Comparison of ENCODE assay signal across 20 cellular contexts in genomic region chr11:78773503-78773902, GRCh38.
"Had no signal": no experiment of that assay in that cellular context is flagged by ENCODE, and none has a peak within 500 bp of the region (broad histone marks: within the 10 kb centered on the region; RNA-seq: fewer than 3 reads in every experiment).

No MANE protein-coding gene starts in this region.

- DNase-seq: natural killer cell; occipital lobe; ovary; posterior cingulate gyrus; psoas muscle; right cardiac atrium; right lobe of liver; sigmoid colon; small intestine; stimulated activated CD4-positive, alpha-beta T cell treated with anti-CD3 and anti-CD28 coated beads, Interleukin-15, amount 100 ng/mL, for 24 hours; stimulated activated CD4-positive, alpha-beta T cell treated with anti-CD3 and anti-CD28 coated beads, Interleukin-2, amount 100 ng/mL, for 24 hours; stimulated activated CD4-positive, alpha-beta T cell treated with anti-CD3 and anti-CD28 coated beads, Interleukin-2, amount 100 ng/mL, for 48 hours; stimulated activated CD4-positive, alpha-beta T cell treated with anti-CD3 and anti-CD28 coated beads, Interleukin-4, amount 100 ng/mL, for 24 hours; stimulated activated naive B cell treated with anti-CD40 and anti-IgM and Interleukin-4, amounts not matched to agents 10 μg/mL and 1 μg/mL and 100 μg/mL, for 72 hours; stimulated activated naive CD4-positive, alpha-beta T cell treated with Interleukin-2 at 50 U/mL for 16 hours; stomach; thyroid gland; trophoblast cell; upper lobe of left lung had no signal

- ATAC-seq: natural killer cell; psoas muscle; right cardiac atrium; right lobe of liver; stimulated activated effector memory CD8-positive, alpha-beta T cell treated with anti-CD3 and anti-CD28 coated beads, Interleukin-12 subunit alpha, Interleukin-12 subunit beta, amount 100 ng/mL, for 72 hours; stimulated activated naive B cell treated with anti-CD40 and anti-IgM and Interleukin-4, amounts not matched to agents 10 μg/mL and 1 μg/mL and 100 μg/mL, for 72 hours had no signal
